28 cellular contexts compared by ENCODE assay signal in genomic region chr9:112677040-112677439, GRCh38.
"Had no signal": no experiment of that assay in that cellular context is flagged by ENCODE, and none has a peak within 500 bp of the region (broad histone marks: within the 10 kb centered on the region; RNA-seq: fewer than 3 reads in every experiment).

No MANE protein-coding gene starts in this region.

- H3K36me3 ChIP-seq: neural progenitor cell, ovary, right lobe of liver, sigmoid colon, stomach, thoracic aorta, thyroid gland, tibial nerve, upper lobe of left lung, vagina had no signal

- H3K4me1 Mint-ChIP-seq: natural killer cell; nephron; neural progenitor cell; stimulated activated effector memory CD8-positive, alpha-beta T cell treated with anti-CD3 and anti-CD28 coated beads, Interleukin-12 subunit alpha, Interleukin-12 subunit beta, amount 100 ng/mL, for 72 hours; stimulated activated naive B cell treated with anti-CD40 and anti-IgM and Interleukin-4, amounts not matched to agents 10 μg/mL and 1 μg/mL and 100 μg/mL, for 72 hours had no signal

- DNase-seq: natural killer cell; occipital lobe; ovary; posterior cingulate gyrus; psoas muscle; right cardiac atrium; right lobe of liver; sigmoid colon; small intestine; stimulated activated CD4-positive, alpha-beta T cell treated with anti-CD3 and anti-CD28 coated beads, Interleukin-1b, Interleukin-23, amount 100 ng/mL, for 48 hours; stimulated activated CD4-positive, alpha-beta T cell treated with anti-CD3 and anti-CD28 coated beads, Interleukin-4, amount 100 ng/mL, for 1 hour; stimulated activated CD4-positive, alpha-beta T cell treated with anti-CD3 and anti-CD28 coated beads, Interleukin-4, amount 100 ng/mL, for 4 hours; stimulated activated naive B cell treated with anti-CD40 and anti-IgM and Interleukin-4, amounts not matched to agents 10 μg/mL and 1 μg/mL and 100 μg/mL, for 72 hours; stimulated activated naive CD4-positive, alpha-beta T cell treated with Interleukin-2 at 50 U/mL for 16 hours; stomach; thyroid gland; trophoblast cell; upper lobe of left lung had no signal

- H3K9me3 ChIP-seq: ovary, right lobe of liver, thyroid gland had no signal

- H3K27ac Mint-ChIP-seq: natural killer cell; nephron; neural progenitor cell; progenitor cell of endocrine pancreas; stimulated activated effector memory CD8-positive, alpha-beta T cell treated with anti-CD3 and anti-CD28 coated beads, Interleukin-12 subunit alpha, Interleukin-12 subunit beta, amount 100 ng/mL, for 72 hours; stimulated activated naive B cell treated with anti-CD40 and anti-IgM and Interleukin-4, amounts not matched to agents 10 μg/mL and 1 μg/mL and 100 μg/mL, for 72 hours; stimulated activated naive CD8-positive, alpha-beta T cell treated with anti-CD3 and anti-CD28 coated beads, Interleukin-15, Interleukin-2, amounts not matched to agents 100 ng/mL and 50 ng/mL, for 24 hours had no signal

- H2AFZ ChIP-seq: neural progenitor cell, parathyroid adenoma had no signal

- ATAC-seq: natural killer cell; psoas muscle; right cardiac atrium; right lobe of liver; stimulated activated effector memory CD8-positive, alpha-beta T cell treated with anti-CD3 and anti-CD28 coated beads, Interleukin-12 subunit alpha, Interleukin-12 subunit beta, amount 100 ng/mL, for 72 hours; stimulated activated naive B cell treated with anti-CD40 and anti-IgM and Interleukin-4, amounts not matched to agents 10 μg/mL and 1 μg/mL and 100 μg/mL, for 72 hours had no signal

- H3K79me2 ChIP-seq: parathyroid adenoma had no signal

- H3K9ac ChIP-seq: neural progenitor cell, parathyroid adenoma had no signal

- H3K4me1 ChIP-seq: parathyroid adenoma, psoas muscle, right lobe of liver, sigmoid colon, stomach, thyroid gland, tibial nerve, upper lobe of left lung, vagina had no signal

- H3K36me3 Mint-ChIP-seq: stimulated activated effector memory CD8-positive, alpha-beta T cell treated with anti-CD3 and anti-CD28 coated beads, Interleukin-12 subunit alpha, Interleukin-12 subunit beta, amount 100 ng/mL, for 72 hours had no signal

- H3K4me3 Mint-ChIP-seq: natural killer cell; nephron; neural progenitor cell; stimulated activated effector memory CD8-positive, alpha-beta T cell treated with anti-CD3 and anti-CD28 coated beads, Interleukin-12 subunit alpha, Interleukin-12 subunit beta, amount 100 ng/mL, for 72 hours; stimulated activated naive B cell treated with anti-CD40 and anti-IgM and Interleukin-4, amounts not matched to agents 10 μg/mL and 1 μg/mL and 100 μg/mL, for 72 hours; stimulated activated naive CD8-positive, alpha-beta T cell treated with anti-CD3 and anti-CD28 coated beads, Interleukin-15, Interleukin-2, amounts not matched to agents 100 ng/mL and 50 ng/mL, for 24 hours had no signal

- H3K4me2 ChIP-seq: neural progenitor cell had no signal

- H3K27ac ChIP-seq: neural progenitor cell, ovary, parathyroid adenoma, psoas muscle, right lobe of liver, sigmoid colon, stomach, thoracic aorta, thyroid gland, tibial nerve, upper lobe of left lung, vagina had no signal

- FAIRE-seq: small intestine, urothelium cell line had no signal

- H3K27me3 ChIP-seq: neural progenitor cell, ovary, right lobe of liver, sigmoid colon, stomach, thyroid gland, tibial nerve, upper lobe of left lung, vagina had no signal

- H3K27me3 Mint-ChIP-seq: progenitor cell of endocrine pancreas; stimulated activated naive B cell treated with anti-CD40 and anti-IgM and Interleukin-4, amounts not matched to agents 10 μg/mL and 1 μg/mL and 100 μg/mL, for 72 hours had no signal

- H3K4me3 ChIP-seq: neural progenitor cell, ovary, psoas muscle, right lobe of liver, sigmoid colon, stomach, thoracic aorta, thyroid gland, tibial nerve, upper lobe of left lung, vagina had no signal
